29 cellular contexts compared by ENCODE assay signal in the genomic region with DNA sequence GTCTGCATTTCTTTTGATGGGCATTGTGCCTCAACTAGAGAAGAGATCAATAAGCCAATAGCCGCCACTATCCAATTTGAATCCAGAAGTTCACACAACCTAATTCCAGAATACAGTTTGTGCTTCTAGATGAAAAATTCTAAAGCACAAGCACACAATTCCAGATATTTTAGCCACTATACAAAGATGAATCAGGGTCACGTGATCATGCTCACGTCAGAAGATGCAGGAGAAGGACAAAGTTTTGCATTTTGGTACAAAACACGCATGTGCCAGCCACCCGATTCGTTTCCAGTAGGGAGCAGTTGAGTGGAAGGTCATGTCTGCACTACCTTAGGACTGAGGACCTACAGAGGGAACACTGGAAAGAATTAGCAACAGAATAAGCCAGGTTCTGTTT. TPM values are rescaled to one million over a fixed set of nuclear protein-coding genes. Genes with fewer than 3 reads are reported as not detected.
"Had no signal": no experiment of that assay in that cellular context is flagged by ENCODE, and none has a peak within 500 bp of the region (broad histone marks: within the 10 kb centered on the region; RNA-seq: fewer than 3 reads in every experiment).

No MANE protein-coding gene starts in this region.

- H3K9me2 ChIP-seq: SK-N-SH had no signal

- H3K27ac Mint-ChIP-seq: activated CD4-positive, alpha-beta memory T cell treated with anti-CD3 and anti-CD28 coated beads for 36 hours; activated CD4-positive, alpha-beta T cell treated with anti-CD3 and anti-CD28 coated beads, Interleukin-2, amount 10 ng/mL, durations not matched to agents 7 days and 5 days; activated naive CD4-positive, alpha-beta T cell treated with anti-CD3 and anti-CD28 coated beads, Interleukin-2, amount 50 U/mL, for 72 hours; activated naive CD8-positive, alpha-beta T cell treated with anti-CD3 and anti-CD28 coated beads, Interleukin-2, amount 50 U/mL, for 24 hours had no signal

- DNase-seq: activated CD4-positive, alpha-beta memory T cell treated with anti-CD3 and anti-CD28 coated beads for 36 hours; activated CD4-positive, alpha-beta T cell treated with anti-CD3 and anti-CD28 coated beads, Interleukin-2, amount 10 ng/mL, durations not matched to agents 7 days and 5 days; activated CD4-positive, CD25-positive, alpha-beta regulatory T cell; activated CD8-positive, alpha-beta memory T cell treated with anti-CD3 and anti-CD28 coated beads for 24 hours; activated effector memory CD4-positive, alpha-beta T cell treated with anti-CD3 and anti-CD28 coated beads, Interleukin-2, amount 50 U/mL, for 16 hours; activated naive CD4-positive, alpha-beta T cell treated with Interleukin-2 at 50 U/mL for 16 hours; activated naive CD8-positive, alpha-beta T cell treated with anti-CD3 and anti-CD28 coated beads, Interleukin-2, amount 50 U/mL, for 24 hours; activated T-cell treated with anti-CD3 and anti-CD28 coated beads, Interleukin-2, amount 50 U/mL, for 4 hours; amniotic stem cell; body of pancreas; MM.1S; NCI-H1105 treated with DMSO at 0.1 percent for 48 hours; NCI-H1436 treated with DMSO at 0.1 percent for 48 hours; NCI-H187; NCI-H2081; NCI-H510A treated with DMSO at 0.1 percent for 48 hours; NCI-H69; NK-92 treated with Interleukin-12 subunit alpha and Interleukin-12 subunit beta, amount 100 ng/mL, for 24 hours; OCI-M1; Right ventricle myocardium superior; SJCRH30; SK-N-SH; T-helper 1 cell had no signal

- H3K4me3 ChIP-seq: ascending aorta, body of pancreas, SJCRH30 had no signal

- H3K4me2 ChIP-seq: KMS-11, SK-N-SH had no signal

- H3K4me1 Mint-ChIP-seq: activated CD4-positive, alpha-beta T cell treated with anti-CD3 and anti-CD28 coated beads, Interleukin-2, amount 10 ng/mL, durations not matched to agents 7 days and 5 days; activated naive CD8-positive, alpha-beta T cell treated with anti-CD3 and anti-CD28 coated beads, Interleukin-2, amount 50 U/mL, for 24 hours had no signal

- H3K9me3 ChIP-seq: ascending aorta, body of pancreas, SJCRH30, SK-N-SH had no signal

- H3K36me3 Mint-ChIP-seq: activated CD4-positive, alpha-beta memory T cell treated with anti-CD3 and anti-CD28 coated beads for 36 hours; activated naive CD4-positive, alpha-beta T cell treated with anti-CD3 and anti-CD28 coated beads, Interleukin-2, amount 50 U/mL, for 72 hours had no signal

- ATAC-seq: activated naive CD4-positive, alpha-beta T cell treated with anti-CD3 and anti-CD28 coated beads, Interleukin-2, amount 50 U/mL, for 72 hours; activated naive CD8-positive, alpha-beta T cell treated with anti-CD3 and anti-CD28 coated beads, Interleukin-2, amount 50 U/mL, for 24 hours; activated T-cell treated with anti-CD3 and anti-CD28 coated beads, Interleukin-2, amount 50 U/mL, for 4 hours; Panc1 had no signal

- H3K27me3 ChIP-seq: ascending aorta, body of pancreas, SJCRH30 had no signal

- H3K36me3 ChIP-seq: ascending aorta, SJCRH30 had no signal

- H3K9me3 Mint-ChIP-seq: activated CD4-positive, alpha-beta memory T cell treated with anti-CD3 and anti-CD28 coated beads for 36 hours; activated CD4-positive, alpha-beta T cell treated with anti-CD3 and anti-CD28 coated beads, Interleukin-2, amount 10 ng/mL, durations not matched to agents 7 days and 5 days; activated naive CD4-positive, alpha-beta T cell treated with anti-CD3 and anti-CD28 coated beads, Interleukin-2, amount 50 U/mL, for 72 hours; activated naive CD8-positive, alpha-beta T cell treated with anti-CD3 and anti-CD28 coated beads, Interleukin-2, amount 50 U/mL, for 24 hours; activated T-cell treated with anti-CD3 and anti-CD28 coated beads, Interleukin-2, amount 50 U/mL, for 4 hours had no signal

- H3K4me1 ChIP-seq: SJCRH30 had no signal

- H3K4me3 Mint-ChIP-seq: activated CD4-positive, alpha-beta memory T cell treated with anti-CD3 and anti-CD28 coated beads for 36 hours; activated CD4-positive, alpha-beta T cell treated with anti-CD3 and anti-CD28 coated beads, Interleukin-2, amount 10 ng/mL, durations not matched to agents 7 days and 5 days; activated naive CD8-positive, alpha-beta T cell treated with anti-CD3 and anti-CD28 coated beads, Interleukin-2, amount 50 U/mL, for 24 hours; activated T-cell treated with anti-CD3 and anti-CD28 coated beads, Interleukin-2, amount 50 U/mL, for 4 hours had no signal

- H3K9ac ChIP-seq: KMS-11, SK-N-SH had no signal

- H3K27ac ChIP-seq: ascending aorta, KMS-11, RWPE1, SJCRH30, VCaP had no signal

RNA-seq across cellular contexts. Expression of gene KCNJ15, which starts 3.6 kb away (rescaled TPM):
- total RNA-seq: activated CD4-positive, alpha-beta T cell treated with anti-CD3 and anti-CD28 coated beads, Interleukin-2, amount 10 ng/mL, durations not matched to agents 7 days and 5 days; SJCRH30 had no signal
